22 cellular contexts compared by ENCODE assay signal in genomic region chr4:71827811-71828210, GRCh38. TPM values are rescaled to one million over a fixed set of nuclear protein-coding genes. Genes with fewer than 3 reads are reported as not detected.
"Had no signal": no experiment of that assay in that cellular context is flagged by ENCODE, and none has a peak within 500 bp of the region (broad histone marks: within the 10 kb centered on the region; RNA-seq: fewer than 3 reads in every experiment).

No MANE protein-coding gene starts in this region.

- H3K4me3 Mint-ChIP-seq: activated CD4-positive, alpha-beta memory T cell treated with anti-CD3 and anti-CD28 coated beads for 36 hours; activated CD4-positive, alpha-beta T cell treated with anti-CD3 and anti-CD28 coated beads for 36 hours; activated naive CD8-positive, alpha-beta T cell; central memory CD8-positive, alpha-beta T cell; natural killer cell; stimulated activated memory B cell treated with anti-CD40 and anti-IgM and Interleukin-4, amounts not matched to agents 10 μg/mL and 1 μg/mL and 100 μg/mL, for 72 hours had no signal

- H3K27ac ChIP-seq: body of pancreas, colonic mucosa, lower lobe of right lung, neutrophil, pancreas, right lobe of liver, testis, upper lobe of right lung, WERI-Rb-1 had no signal

- ATAC-seq: activated CD4-positive, alpha-beta T cell treated with anti-CD3 and anti-CD28 coated beads for 36 hours; body of pancreas; left colon; lower lobe of right lung; natural killer cell; pancreas; right lobe of liver; stimulated activated memory B cell treated with anti-CD40 and anti-IgM and Interleukin-4, amounts not matched to agents 10 μg/mL and 1 μg/mL and 100 μg/mL, for 72 hours; upper lobe of right lung had no signal

- H3K4me1 Mint-ChIP-seq: activated CD4-positive, alpha-beta T cell treated with anti-CD3 and anti-CD28 coated beads for 36 hours; central memory CD8-positive, alpha-beta T cell; natural killer cell; stimulated activated memory B cell treated with anti-CD40 and anti-IgM and Interleukin-4, amounts not matched to agents 10 μg/mL and 1 μg/mL and 100 μg/mL, for 72 hours had no signal

- H3K27ac Mint-ChIP-seq: activated CD4-positive, alpha-beta memory T cell treated with anti-CD3 and anti-CD28 coated beads for 36 hours; activated CD4-positive, alpha-beta T cell treated with anti-CD3 and anti-CD28 coated beads for 36 hours; activated naive CD8-positive, alpha-beta T cell; natural killer cell; stimulated activated memory B cell treated with anti-CD40 and anti-IgM and Interleukin-4, amounts not matched to agents 10 μg/mL and 1 μg/mL and 100 μg/mL, for 72 hours had no signal

- H3K36me3 Mint-ChIP-seq: activated CD4-positive, alpha-beta memory T cell treated with anti-CD3 and anti-CD28 coated beads for 36 hours; activated naive CD8-positive, alpha-beta T cell; natural killer cell; stimulated activated memory B cell treated with anti-CD40 and anti-IgM and Interleukin-4, amounts not matched to agents 10 μg/mL and 1 μg/mL and 100 μg/mL, for 72 hours had no signal

- DNase-seq: activated CD4-positive, alpha-beta memory T cell treated with anti-CD3 and anti-CD28 coated beads for 36 hours; activated CD4-positive, alpha-beta T cell treated with anti-CD3 and anti-CD28 coated beads for 36 hours; activated T-cell treated with anti-CD3 and anti-CD28 coated beads for 4 hours; body of pancreas; colonic mucosa; erythroblast; hypothalamus; left colon; lower lobe of right lung; natural killer cell; pancreas; right lobe of liver; stimulated activated CD4-positive, alpha-beta T cell treated with anti-CD3 and anti-CD28 coated beads, Interleukin-4, amount 100 ng/mL, for 24 hours; testis; upper lobe of right lung; WERI-Rb-1 had no signal

- H3K27me3 Mint-ChIP-seq: activated CD4-positive, alpha-beta memory T cell treated with anti-CD3 and anti-CD28 coated beads for 36 hours; activated CD4-positive, alpha-beta T cell treated with anti-CD3 and anti-CD28 coated beads for 36 hours; activated naive CD8-positive, alpha-beta T cell; central memory CD8-positive, alpha-beta T cell; stimulated activated memory B cell treated with anti-CD40 and anti-IgM and Interleukin-4, amounts not matched to agents 10 μg/mL and 1 μg/mL and 100 μg/mL, for 72 hours had no signal

- H3K36me3 ChIP-seq: colonic mucosa, lower lobe of right lung, neutrophil, pancreas, right lobe of liver, upper lobe of right lung, WERI-Rb-1 had no signal

- H3K4me1 ChIP-seq: body of pancreas, colonic mucosa, lower lobe of right lung, pancreas, right lobe of liver, testis, upper lobe of right lung had no signal

- H3K9me3 ChIP-seq: body of pancreas, colonic mucosa, lower lobe of right lung, neutrophil, pancreas, right lobe of liver, testis, upper lobe of right lung had no signal

- H3K4me3 ChIP-seq: body of pancreas, colonic mucosa, lower lobe of right lung, pancreas, right lobe of liver, testis, upper lobe of right lung had no signal

- H3K27me3 ChIP-seq: body of pancreas, colonic mucosa, neutrophil, pancreas, right lobe of liver, testis, upper lobe of right lung had no signal

RNA-seq across cellular contexts. Expression of gene GC, which starts 43.9 kb away (rescaled TPM):
- total RNA-seq: activated CD4-positive, alpha-beta memory T cell treated with anti-CD3 and anti-CD28 coated beads for 36 hours; activated CD4-positive, alpha-beta T cell treated with anti-CD3 and anti-CD28 coated beads for 36 hours; frontal cortex; left colon; natural killer cell; T-helper 2 cell treated with Interferon-gamma antibody and Interleukin-4, amounts not matched to agents 100 ng/mL and 5 ng/mL, for 36 hours; testis; upper lobe of right lung had no signal
